Comparison of ENCODE assay signal across 1 cellular context in the genomic region with DNA sequence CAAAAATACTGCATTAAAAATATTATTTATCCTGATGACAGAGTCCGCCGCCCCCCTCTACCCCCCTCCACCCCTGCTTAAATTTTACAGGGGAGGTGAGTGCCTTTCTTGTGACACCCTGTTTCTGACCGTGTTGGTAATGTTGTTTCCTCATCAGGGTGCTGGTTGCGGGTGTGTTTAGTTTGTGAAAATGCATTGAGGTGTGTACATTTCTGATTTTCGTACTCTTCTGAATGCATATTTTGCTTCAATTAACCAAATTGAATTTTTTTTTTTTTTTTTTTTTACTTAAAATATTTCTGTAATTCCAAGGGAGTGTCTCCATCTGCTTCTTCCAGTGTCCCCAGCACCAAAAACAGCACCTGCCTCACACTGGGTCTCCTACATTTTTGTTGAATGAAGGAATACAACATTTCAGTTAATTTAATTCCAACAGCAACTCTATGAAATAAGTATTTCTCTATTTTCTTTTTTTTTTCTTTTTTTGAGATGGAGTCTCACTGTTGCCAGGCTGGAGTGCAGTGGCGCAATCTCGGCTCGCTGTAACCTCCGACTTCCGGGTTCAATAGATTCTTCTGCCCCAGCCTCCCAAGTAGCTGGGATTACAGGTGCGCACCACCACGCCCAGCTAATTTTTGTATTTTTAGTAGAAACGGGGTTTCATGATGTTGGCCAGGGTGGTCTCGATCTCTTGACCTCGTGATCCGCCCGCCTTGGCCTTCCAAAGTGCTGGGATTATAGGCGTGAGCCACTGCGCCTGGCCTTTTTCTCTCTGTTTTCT.
TF ChIP-seq lines count a peak whose summit lies in the region.

No MANE protein-coding gene starts in this region.

TF ChIP-seq in K562, 482 proteins besides CTCF, POLR2A, EP300 and RAD21 (continued from another document):
- no peak for TF ChIP-seq FOXO4 (CRISPR knock-in tag; IDR thresholded peaks at IDR 0.05)
